ENCODE assay signal across 8 cellular contexts in genomic region chr10:74189999-74190421, GRCh38. TPM values are rescaled to one million over a fixed set of nuclear protein-coding genes. Genes with fewer than 3 reads are reported as not detected.
DNase-seq lines count a peak whose midpoint lies in the region; ATAC-seq and TF ChIP-seq lines count a peak whose summit lies in the region.

No MANE protein-coding gene starts in this region.

- no peaks in the 10 kb centered on the region for H3K27me3 Mint-ChIP-seq in activated naive CD4-positive, alpha-beta T cell treated with anti-CD3 and anti-CD28 coated beads, Interleukin-2, amount 10 ng/mL, durations not matched to agents 7 days and 5 days
- H3K27me3 Mint-ChIP-seq in chondrocyte (ENCODE audit: low read depth), result no peaks in the 10 kb centered on the region

- no peaks in the 10 kb centered on the region for H3K27me3 ChIP-seq in mesenchymal stem cell (ENCODE audit: control insufficient read depth in 1 of 2, insufficient read depth in 1 of 2, low read length in 2 of 2)

- peak; percentile 41 for DNase-seq in activated naive CD4-positive, alpha-beta T cell treated with anti-CD3 and anti-CD28 coated beads, Interleukin-2, amount 10 ng/mL, durations not matched to agents 7 days and 5 days
- DNase-seq in activated naive CD4-positive, alpha-beta T cell (lab: John Stamatoyannopoulos, UW), result no peak
- DNase-seq in OCI-M1 (lab: John Stamatoyannopoulos, UW) (peak; percentile 87), chondrocyte (ENCODE audit: low spot score) (no peak), mesenchymal stem cell (peak; percentile 90), omental fat pad (ENCODE audit: low spot score) (no peak)
- no peak for DNase-seq in activated CD4-positive, alpha-beta T cell treated with anti-CD3 and anti-CD28 coated beads for 48 hours

- peak overlapping the region; percentile 94 for H3K27ac Mint-ChIP-seq in activated naive CD4-positive, alpha-beta T cell treated with anti-CD3 and anti-CD28 coated beads, Interleukin-2, amount 10 ng/mL, durations not matched to agents 7 days and 5 days
- peak overlapping the region; percentile 89 for H3K27ac Mint-ChIP-seq in chondrocyte (ENCODE audit: unreplicated experiment)

- H2BK12ac ChIP-seq in mesenchymal stem cell (ENCODE audit: low read length in 2 of 2), result no peak overlapping the region

- peak overlapping the region; percentile 88 for H3K9ac ChIP-seq in mesenchymal stem cell (ENCODE audit: low read length)

- peaks cover 4% of the 10 kb centered on the region for H3K36me3 Mint-ChIP-seq in activated naive CD4-positive, alpha-beta T cell treated with anti-CD3 and anti-CD28 coated beads, Interleukin-2, amount 10 ng/mL, durations not matched to agents 7 days and 5 days
- no peaks in the 10 kb centered on the region for H3K36me3 Mint-ChIP-seq in chondrocyte (ENCODE audit: low read depth)

- H3K18ac ChIP-seq in mesenchymal stem cell (ENCODE audit: low read depth in 1 of 2, low read length in 2 of 2), result peak overlapping the region in 1 of 2 experiments; percentile 45

- H2AK5ac ChIP-seq in mesenchymal stem cell (ENCODE audit: low read length, severe bottlenecking), result no peak overlapping the region

- no peak overlapping the region for H4K8ac ChIP-seq in mesenchymal stem cell (ENCODE audit: low read length)

- no peak overlapping the region for H4K91ac ChIP-seq in mesenchymal stem cell (ENCODE audit: low read length)

- H2BK120ac ChIP-seq in mesenchymal stem cell (ENCODE audit: low read depth, low read length), result no peak overlapping the region

- WGBS in mesenchymal stem cell, result 9% methylated on average over 3 of the region's 3 CpGs

- H3K4ac ChIP-seq in mesenchymal stem cell (ENCODE audit: low read depth in 1 of 2, low read length in 2 of 2), result no peak overlapping the region

- CTCF ChIA-PET in activated naive CD4-positive, alpha-beta T cell treated with anti-CD3 and anti-CD28 coated beads, Interleukin-2, amount 10 ng/mL, durations not matched to agents 7 days and 5 days (lab: Charles Lee), result interaction anchor here (1.2 to 1.5 kb wide), 3 partner anchors 23 to 1045 kb away, joined by 3 to 11 read pairs (median 3); partner anchors contain the start of gene COMTD1

- H3K27ac ChIP-seq in mesenchymal stem cell (ENCODE audit: low read length, poor library complexity, severe bottlenecking), result peak overlapping the region; percentile 83

- H3K4me3 Mint-ChIP-seq in activated naive CD4-positive, alpha-beta T cell treated with anti-CD3 and anti-CD28 coated beads, Interleukin-2, amount 10 ng/mL, durations not matched to agents 7 days and 5 days, result peak overlapping the region; percentile 46
- peak overlapping the region; percentile 50 for H3K4me3 Mint-ChIP-seq in chondrocyte (ENCODE audit: unreplicated experiment)

- peak overlapping the region; percentile 36 for H3K4me2 ChIP-seq in mesenchymal stem cell (ENCODE audit: low read length, poor library complexity, severe bottlenecking)

- no peak overlapping the region for H3K14ac ChIP-seq in mesenchymal stem cell (ENCODE audit: low read length in 2 of 2)

- H3K9me3 ChIP-seq in mesenchymal stem cell (ENCODE audit: control insufficient read depth, low read length), result no peaks in the 10 kb centered on the region

- H3K4me1 ChIP-seq in mesenchymal stem cell (ENCODE audit: control insufficient read depth, insufficient read depth, low read depth, low read length), result peaks cover 4% of the 10 kb centered on the region

- H3K4me3 ChIP-seq in mesenchymal stem cell (ENCODE audit: insufficient read depth in 1 of 2, low read depth in 1 of 2, low read length in 2 of 2), result peak overlapping the region in 1 of 2 experiments; percentile 74

- no peak overlapping the region for H2AFZ ChIP-seq in mesenchymal stem cell (ENCODE audit: low read depth, low read length)

- ATAC-seq in HG02870 (IDR thresholded peaks at IDR 0.05; ENCODE audit: unreplicated experiment), result peak; percentile 57
- ATAC-seq in omental fat pad (ENCODE audit: low FRiP score), result no peak

- H2BK15ac ChIP-seq in mesenchymal stem cell (ENCODE audit: low read depth, poor library complexity, severe bottlenecking), result no peak overlapping the region

- H3K23ac ChIP-seq in mesenchymal stem cell (ENCODE audit: low read length in 2 of 2), result no peak overlapping the region

- H3K79me1 ChIP-seq in mesenchymal stem cell (replicated peaks; ENCODE audit: low read length, poor library complexity, severe bottlenecking), result peaks cover 7% of the 10 kb centered on the region

- no peaks in the 10 kb centered on the region for H3K36me3 ChIP-seq in mesenchymal stem cell (ENCODE audit: control insufficient read depth in 1 of 2, insufficient read depth in 2 of 2, low read depth in 1 of 2, low read length in 2 of 2)

- no peaks in the 10 kb centered on the region for H3K9me3 Mint-ChIP-seq in activated naive CD4-positive, alpha-beta T cell treated with anti-CD3 and anti-CD28 coated beads, Interleukin-2, amount 10 ng/mL, durations not matched to agents 7 days and 5 days
- H3K9me3 Mint-ChIP-seq in chondrocyte (ENCODE audit: low read depth), result no peaks in the 10 kb centered on the region

- TF ChIP-seq CTCF in chondrocyte (IDR thresholded peaks at IDR 0.05) (no peak), omental fat pad (IDR thresholded peaks at IDR 0.05) (no peak)

- no peak overlapping the region for H2BK5ac ChIP-seq in mesenchymal stem cell (ENCODE audit: low read depth, low read length, poor library complexity, severe bottlenecking)

- peaks cover 44% of the 10 kb centered on the region for H3K4me1 Mint-ChIP-seq in activated naive CD4-positive, alpha-beta T cell treated with anti-CD3 and anti-CD28 coated beads, Interleukin-2, amount 10 ng/mL, durations not matched to agents 7 days and 5 days
- H3K4me1 Mint-ChIP-seq in chondrocyte (ENCODE audit: low read depth), result peaks cover 61% of the 10 kb centered on the region

RNA-seq across cellular contexts. Expression of gene ADK, which starts 39.0 kb away (rescaled TPM):
- total RNA-seq in chondrocyte, result 29.6 to 44.8 TPM (median 31.9 TPM) in 3 replicates
- polyA plus RNA-seq in mesenchymal stem cell (2013, experiment 1 of 2), result 24.2 TPM
- 24.9 TPM for polyA plus RNA-seq in mesenchymal stem cell (2013, experiment 2 of 2)
- 10 to 100 TPM; 19.4 to 23.3 (median 22.0) TPM for total RNA-seq in omental fat pad

RNA-seq across cellular contexts. Expression of gene AP3M1, which starts 39.4 kb away (rescaled TPM):
- total RNA-seq in chondrocyte, result 31.2 to 37.0 TPM (median 31.7 TPM) in 3 replicates
- 33.0 TPM for polyA plus RNA-seq in mesenchymal stem cell (2013, experiment 1 of 2)
- 33.7 TPM for polyA plus RNA-seq in mesenchymal stem cell (2013, experiment 2 of 2)
- 10 to 100 TPM; 23.8 to 33.6 (median 26.5) TPM for total RNA-seq in omental fat pad

Comparison
In these comparisons a context has a peak if more than half of its experiments do, and no peak if none do; other contexts are left out.
1. DNase-seq: peak in activated naive CD4-positive, alpha-beta T cell treated with anti-CD3 and anti-CD28 coated beads, Interleukin-2, amount 10 ng/mL, durations not matched to agents 7 days and 5 days (single experiment), OCI-M1 (single experiment) and mesenchymal stem cell (single experiment); none in activated naive CD4-positive, alpha-beta T cell (0 of 4), chondrocyte (single experiment), omental fat pad (single experiment) and activated CD4-positive, alpha-beta T cell treated with anti-CD3 and anti-CD28 coated beads for 48 hours (single experiment).